ENCODE assay signal across 8 cellular contexts in the genomic region with DNA sequence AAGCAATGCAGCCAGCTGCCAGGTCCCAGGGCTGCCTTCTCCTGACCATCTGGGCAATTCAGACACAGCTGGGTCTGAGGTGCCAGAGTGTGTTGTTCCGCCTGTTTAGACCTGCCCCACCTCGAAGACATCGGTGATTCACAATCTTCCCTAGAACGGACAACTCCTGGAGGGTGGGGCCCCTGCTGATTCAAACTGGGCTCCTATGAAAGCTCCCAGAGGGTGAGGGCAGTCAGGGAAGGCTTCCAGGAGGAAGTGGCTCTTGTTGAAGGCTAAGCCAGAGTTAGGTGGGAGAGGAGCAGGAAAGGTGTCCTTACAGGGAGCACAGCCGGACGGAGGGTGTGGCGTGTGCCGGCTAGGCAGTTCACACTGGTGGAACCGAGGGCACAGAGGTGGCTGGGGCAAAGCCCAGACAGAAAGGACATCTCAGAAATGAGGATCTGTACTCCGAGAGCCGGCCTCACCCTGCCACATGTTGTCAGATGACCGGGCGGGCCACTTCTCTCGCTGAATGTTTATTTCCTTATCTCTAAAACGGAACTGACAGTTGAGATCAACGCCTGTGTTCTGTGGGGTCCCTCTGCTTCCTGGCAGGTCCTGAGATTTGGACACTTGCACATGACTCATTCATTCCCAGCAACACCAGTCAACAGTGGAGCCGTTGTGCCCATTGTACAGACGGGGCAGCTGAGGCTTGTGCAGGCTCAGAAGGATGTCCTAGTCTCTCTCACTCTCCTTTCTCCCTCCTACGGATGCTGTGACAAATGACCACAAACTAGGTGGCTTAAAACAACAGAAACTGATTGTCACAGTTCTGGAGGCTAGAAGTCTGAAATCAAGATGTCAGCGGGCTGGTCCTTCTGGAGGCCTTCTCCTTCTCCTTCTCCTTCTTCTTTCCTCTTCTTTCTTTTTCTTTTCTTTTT. TPM values are rescaled to one million over a fixed set of nuclear protein-coding genes. Genes with fewer than 3 reads are reported as not detected.
A peak's percentile ranks its signal among the peaks of the same experiment; 100 is the strongest.
DNase-seq lines count a peak whose midpoint lies in the region; ATAC-seq, FAIRE-seq and TF ChIP-seq lines count a peak whose summit lies in the region.
"Had no signal": no experiment of that assay in that cellular context is flagged by ENCODE, and none has a peak within 500 bp of the region (broad histone marks: within the 10 kb centered on the region; RNA-seq: fewer than 3 reads in every experiment).

No MANE protein-coding gene starts in this region.

- H2AFZ ChIP-seq in fibroblast of lung (ENCODE audit: low read length): no peak overlapping the region

- H3K4me3 ChIP-seq in fibroblast of lung (replicated peaks in 1 of 4; ENCODE audit: control extremely low read depth in 1 of 4, insufficient read depth in 1 of 4, low read depth in 3 of 4, low read length in 4 of 4) (no peak overlapping the region), small intestine (ENCODE audit: low read depth in 1 of 2, low read length in 2 of 2) (no peak overlapping the region)

- no peaks in the 10 kb centered on the region for H3K36me3 ChIP-seq in fibroblast of lung (ENCODE audit: control insufficient read depth, insufficient read depth, low read length)
- H3K36me3 ChIP-seq in small intestine (ENCODE audit: control insufficient read depth in 2 of 2, insufficient read depth in 2 of 2, low read length in 2 of 2): no peaks in the 10 kb centered on the region

- no peak overlapping the region for H3K27ac ChIP-seq in fibroblast of lung (ENCODE audit: insufficient read depth, low read length)
- H3K27ac ChIP-seq in small intestine (ENCODE audit: low read depth in 1 of 2, low read length in 1 of 2): peak overlapping the region; percentile 73 to 92

- DNase-seq in NOMO-1 treated with dmso at 0.1 percent for 144 hours (lab: John Stamatoyannopoulos, UW; ENCODE audit: unreplicated experiment): peak; percentile 82
- peak; percentile 25 to 64 for DNase-seq in fibroblast of lung (ENCODE audit: low read depth in 2 of 2)
- peak; percentile 80 for DNase-seq in small intestine
- no peak for DNase-seq in SW480 (ENCODE audit: low spot score)
- no peak for DNase-seq in COLO829 (ENCODE audit: low spot score)

- no peak for FAIRE-seq in small intestine (lab: Jason Lieb, UNC)
- FAIRE-seq: endometrium had no signal

- H3K4me2 ChIP-seq in fibroblast of lung (ENCODE audit: extremely low read depth, insufficient read depth, low read length): no peak overlapping the region

- H3K9ac ChIP-seq in fibroblast of lung (ENCODE audit: insufficient read depth, low read length): no peak overlapping the region

- H3K27me3 ChIP-seq in fibroblast of lung (ENCODE audit: control insufficient read depth, insufficient read depth, low read length): no peaks in the 10 kb centered on the region
- no peaks in the 10 kb centered on the region for H3K27me3 ChIP-seq in small intestine (ENCODE audit: control insufficient read depth in 2 of 2, insufficient read depth in 2 of 2, low read length in 2 of 2)

- no peaks in the 10 kb centered on the region for H3K79me2 ChIP-seq in fibroblast of lung (ENCODE audit: control insufficient read depth, insufficient read depth, low read length)

- ATAC-seq in GM19452 (IDR thresholded peaks at IDR 0.05; ENCODE audit: unreplicated experiment): peak; percentile 65
- ATAC-seq in HG02623 (IDR thresholded peaks at IDR 0.05; ENCODE audit: unreplicated experiment): no peak

- no peaks in the 10 kb centered on the region for H4K20me1 ChIP-seq in fibroblast of lung (ENCODE audit: control insufficient read depth, extremely low read depth, insufficient read depth, low read length)

- H3K9me3 ChIP-seq in fibroblast of lung (ENCODE audit: control insufficient read depth, insufficient read depth, low read depth, low read length) (no peaks in the 10 kb centered on the region), small intestine (ENCODE audit: control insufficient read depth, low read depth) (no peaks in the 10 kb centered on the region)

- WGBS in small intestine, 3 donors: 19 to 36% (median 26%) methylated on average over 20 of the region's 20 CpGs

- TF ChIP-seq CTCF in fibroblast of lung (conservative IDR thresholded peaks at IDR 0.05 in 1 of 2, IDR thresholded peaks at IDR 0.05 in 1 of 2; ENCODE audit: low read depth in 1 of 2, low read length in 2 of 2): no peak

- H3K4me1 ChIP-seq in fibroblast of lung (ENCODE audit: control insufficient read depth, extremely low read depth, insufficient read depth, low read length) (no peaks in the 10 kb centered on the region), small intestine (ENCODE audit: control insufficient read depth in 2 of 2, insufficient read depth in 1 of 2, low read depth in 1 of 2, low read length in 1 of 2) (peaks cover 3 to 5% of the 10 kb centered on the region in 2 donors)

RNA-seq across cellular contexts. Expression of gene LITAF, which starts 26.9 kb away (rescaled TPM):
- total RNA-seq in fibroblast of lung: 70.9 and 79.6 TPM in 2 replicates
- polyA plus RNA-seq in fibroblast of lung: 128 and 162 TPM in 2 replicates
- polyA plus RNA-seq in fibroblast of lung (2012): 108 and 157 TPM in 2 replicates
- polyA minus RNA-seq in fibroblast of lung (ENCODE audit: low replicate concordance): 291 and 341 TPM in 2 replicates
- polyA plus RNA-seq in small intestine: 100 to 1,000 TPM in 1 of 3 donors, 10 to 100 TPM in 2; 44.7 to 112 (median 47.8) TPM

RNA-seq across cellular contexts. Expression of gene SNN, which starts 54.6 kb away (rescaled TPM):
- 19.3 and 24.9 TPM in 2 replicates for total RNA-seq in fibroblast of lung
- polyA plus RNA-seq in fibroblast of lung: 17.5 and 19.8 TPM in 2 replicates
- polyA plus RNA-seq in fibroblast of lung (2012): 14.9 and 19.2 TPM in 2 replicates
- 10.9 and 16.5 TPM in 2 replicates for polyA minus RNA-seq in fibroblast of lung (ENCODE audit: low replicate concordance)
- 10 to 100 TPM in 1 of 3 donors, 1 to 10 TPM in 2; 9.6 to 15.7 (median 9.7) TPM for polyA plus RNA-seq in small intestine

Comparison
In these comparisons a context has a peak if more than half of its experiments do, and no peak if none do; other contexts are left out.
1. DNase-seq: peak in NOMO-1 treated with dmso at 0.1 percent for 144 hours (single experiment), fibroblast of lung (2 of 2) and small intestine (single experiment); none in SW480 (single experiment) and COLO829 (single experiment).